ENCODE assay signal across 37 cellular contexts in the genomic region with DNA sequence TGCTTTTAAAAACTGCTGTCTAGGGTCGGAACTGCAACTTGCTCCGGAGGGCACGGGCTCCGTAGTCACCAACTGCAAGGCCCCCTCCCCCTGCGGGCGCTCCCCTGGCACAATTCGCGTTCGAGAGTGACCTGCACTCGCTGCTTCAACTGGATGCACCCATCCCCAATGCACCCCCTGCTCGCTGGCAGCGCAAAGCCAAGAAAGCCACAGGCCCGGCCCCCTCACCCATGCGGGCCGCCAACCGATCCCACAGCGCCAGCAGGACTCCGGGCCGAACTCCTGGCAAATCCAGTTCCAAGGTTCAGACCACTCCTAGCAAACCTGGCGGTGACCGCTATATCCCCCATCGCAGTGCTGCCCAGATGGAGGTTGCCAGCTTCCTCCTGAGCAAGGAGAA.
"Had no signal": no experiment of that assay in that cellular context is flagged by ENCODE, and none has a peak within 500 bp of the region (broad histone marks: within the 10 kb centered on the region; RNA-seq: fewer than 3 reads in every experiment).

No MANE protein-coding gene starts in this region.

- ATAC-seq: activated CD4-positive, alpha-beta T cell treated with anti-CD3 and anti-CD28 coated beads for 36 hours; activated CD4-positive, CD25-positive, alpha-beta regulatory T cell treated with anti-CD3 and anti-CD28 coated beads, Interleukin-2, amount 50 U/mL, for 24 hours; activated CD8-positive, alpha-beta memory T cell treated with anti-CD3 and anti-CD28 coated beads, Interleukin-2, amount 10 ng/mL, durations not matched to agents 7 days and 5 days; activated CD8-positive, alpha-beta T cell treated with anti-CD3 and anti-CD28 coated beads, Interleukin-2, amount 10 ng/mL, durations not matched to agents 7 days and 5 days; activated naive CD8-positive, alpha-beta T cell treated with anti-CD3 and anti-CD28 coated beads, Interleukin-2, amount 50 U/mL, for 24 hours had no signal

- H3K4me3 Mint-ChIP-seq: activated CD4-positive, alpha-beta memory T cell treated with anti-CD3 and anti-CD28 coated beads, Interleukin-2, amount 10 ng/mL, durations not matched to agents 7 days and 5 days; activated CD4-positive, alpha-beta T cell treated with anti-CD3 and anti-CD28 coated beads for 36 hours; activated CD4-positive, alpha-beta T cell treated with anti-CD3 and anti-CD28 coated beads, Interleukin-2, amount 10 ng/mL, durations not matched to agents 7 days and 5 days; activated CD8-positive, alpha-beta memory T cell treated with anti-CD3 and anti-CD28 coated beads, Interleukin-2, amount 10 ng/mL, durations not matched to agents 7 days and 5 days; activated CD8-positive, alpha-beta T cell treated with anti-CD3 and anti-CD28 coated beads, Interleukin-2, amount 10 ng/mL, durations not matched to agents 7 days and 5 days; activated naive CD4-positive, alpha-beta T cell treated with anti-CD3 and anti-CD28 coated beads, Interleukin-2, amount 10 ng/mL, durations not matched to agents 7 days and 5 days; activated naive CD4-positive, alpha-beta T cell treated with anti-CD3 and anti-CD28 coated beads, Interleukin-2, amount 50 U/mL, for 24 hours; activated naive CD8-positive, alpha-beta T cell; activated naive CD8-positive, alpha-beta T cell treated with anti-CD3 and anti-CD28 coated beads, Interleukin-2, amount 10 ng/mL, durations not matched to agents 7 days and 5 days; activated naive CD8-positive, alpha-beta T cell treated with anti-CD3 and anti-CD28 coated beads, Interleukin-2, amount 50 U/mL, for 24 hours; activated T-cell treated with anti-CD3 and anti-CD28 coated beads, Interleukin-2, amount 50 U/mL, for 24 hours; brain; central memory CD8-positive, alpha-beta T cell; T-helper 1 cell treated with Interleukin-12 subunit alpha and Interleukin-12 subunit beta and Interleukin-4 antibody, amounts not matched to agents 30 μg/mL and 1 μg/mL, for 36 hours; T-helper 2 cell treated with Interferon-gamma antibody and Interleukin-4, amounts not matched to agents 5 μg/mL and 100 μg/mL, for 36 hours had no signal

- H3K36me3 ChIP-seq: ascending aorta, cardiac muscle cell had no signal

- H3K4me3 ChIP-seq: ascending aorta, cardiac muscle cell had no signal

- H3K27ac ChIP-seq: ascending aorta, cardiac muscle cell, VCaP had no signal

- H3K4me1 Mint-ChIP-seq: activated CD4-positive, alpha-beta memory T cell treated with anti-CD3 and anti-CD28 coated beads, Interleukin-2, amount 10 ng/mL, durations not matched to agents 7 days and 5 days; activated CD4-positive, alpha-beta T cell treated with anti-CD3 and anti-CD28 coated beads for 36 hours; activated CD4-positive, alpha-beta T cell treated with anti-CD3 and anti-CD28 coated beads, Interleukin-2, amount 10 ng/mL, durations not matched to agents 7 days and 5 days; activated CD8-positive, alpha-beta memory T cell treated with anti-CD3 and anti-CD28 coated beads, Interleukin-2, amount 10 ng/mL, durations not matched to agents 7 days and 5 days; activated naive CD4-positive, alpha-beta T cell treated with anti-CD3 and anti-CD28 coated beads, Interleukin-2, amount 10 ng/mL, durations not matched to agents 7 days and 5 days; activated naive CD4-positive, alpha-beta T cell treated with anti-CD3 and anti-CD28 coated beads, Interleukin-2, amount 50 U/mL, for 24 hours; activated naive CD8-positive, alpha-beta T cell treated with anti-CD3 and anti-CD28 coated beads, Interleukin-2, amount 10 ng/mL, durations not matched to agents 7 days and 5 days; activated naive CD8-positive, alpha-beta T cell treated with anti-CD3 and anti-CD28 coated beads, Interleukin-2, amount 50 U/mL, for 24 hours; central memory CD8-positive, alpha-beta T cell had no signal

- H3K9me3 Mint-ChIP-seq: activated CD4-positive, alpha-beta memory T cell treated with anti-CD3 and anti-CD28 coated beads, Interleukin-2, amount 10 ng/mL, durations not matched to agents 7 days and 5 days; activated naive CD4-positive, alpha-beta T cell treated with anti-CD3 and anti-CD28 coated beads, Interleukin-2, amount 10 ng/mL, durations not matched to agents 7 days and 5 days; activated naive CD4-positive, alpha-beta T cell treated with anti-CD3 and anti-CD28 coated beads, Interleukin-2, amount 50 U/mL, for 24 hours; activated naive CD8-positive, alpha-beta T cell treated with anti-CD3 and anti-CD28 coated beads, Interleukin-2, amount 50 U/mL, for 24 hours; activated T-cell treated with anti-CD3 and anti-CD28 coated beads, Interleukin-2, amount 50 U/mL, for 24 hours; activated T-helper 2 cell treated with anti-CD3 and anti-CD28 coated beads, Interferon-gamma antibody, Interleukin-2, Interleukin-4, amounts not matched to agents 10 μg/mL and 5 μg/mL and 100 μg/mL, durations not matched to agents 14 hours and 24 hours and 36 hours; central memory CD8-positive, alpha-beta T cell; T-helper 1 cell treated with Interleukin-12 subunit alpha and Interleukin-12 subunit beta and Interleukin-4 antibody, amounts not matched to agents 30 μg/mL and 1 μg/mL, for 36 hours; T-helper 2 cell treated with Interferon-gamma antibody and Interleukin-4, amounts not matched to agents 5 μg/mL and 100 μg/mL, for 36 hours had no signal

- H3K27me3 ChIP-seq: ascending aorta, cardiac muscle cell had no signal

- DNase-seq: activated CD4-positive, alpha-beta memory T cell treated with anti-CD3 and anti-CD28 coated beads, Interleukin-2, amount 10 ng/mL, durations not matched to agents 7 days and 5 days; activated CD4-positive, alpha-beta T cell treated with anti-CD3 and anti-CD28 coated beads for 1 hour; activated CD4-positive, alpha-beta T cell treated with anti-CD3 and anti-CD28 coated beads for 36 hours; activated CD4-positive, alpha-beta T cell treated with anti-CD3 and anti-CD28 coated beads for 48 hours; activated CD4-positive, alpha-beta T cell treated with anti-CD3 and anti-CD28 coated beads, Interleukin-2, amount 10 ng/mL, durations not matched to agents 7 days and 5 days; activated CD4-positive, alpha-beta T cell treated with anti-CD3 and anti-CD28 coated beads, Interleukin-2, amount 50 U/mL, for 48 hours; activated CD4-positive, CD25-positive, alpha-beta regulatory T cell; activated CD8-positive, alpha-beta memory T cell treated with anti-CD3 and anti-CD28 coated beads for 24 hours; activated CD8-positive, alpha-beta memory T cell treated with anti-CD3 and anti-CD28 coated beads, Interleukin-2, amount 10 ng/mL, durations not matched to agents 7 days and 5 days; activated CD8-positive, alpha-beta memory T cell treated with anti-CD3 and anti-CD28 coated beads, Interleukin-2, amount 50 U/mL, for 48 hours; activated CD8-positive, alpha-beta T cell treated with anti-CD3 and anti-CD28 coated beads, Interleukin-2, amount 10 ng/mL, durations not matched to agents 7 days and 5 days; activated effector memory CD4-positive, alpha-beta T cell treated with Interleukin-2 at 50 U/mL for 16 hours; activated gamma-delta T cell; activated naive CD4-positive, alpha-beta T cell treated with anti-CD3 and anti-CD28 coated beads, Interleukin-2, amount 10 ng/mL, durations not matched to agents 7 days and 5 days; activated naive CD4-positive, alpha-beta T cell treated with Interleukin-2 at 50 U/mL for 16 hours; activated naive CD8-positive, alpha-beta T cell treated with anti-CD3 and anti-CD28 coated beads, Interleukin-2, amount 10 ng/mL, durations not matched to agents 7 days and 5 days; activated naive CD8-positive, alpha-beta T cell treated with anti-CD3 and anti-CD28 coated beads, Interleukin-2, amount 50 U/mL, for 24 hours; activated T-cell treated with anti-CD3 and anti-CD28 coated beads, Interleukin-2, amount 50 U/mL, for 24 hours; activated T-cell treated with anti-CD3 and anti-CD28 coated beads, Interleukin-2, amount 50 U/mL, for 48 hours; amygdala; anterior cingulate cortex; caudate nucleus; cerebellar nuclear complex; T-helper 1 cell; T-helper 2 cell; T-helper 9 cell had no signal

- H3K36me3 Mint-ChIP-seq: activated CD8-positive, alpha-beta memory T cell treated with anti-CD3 and anti-CD28 coated beads, Interleukin-2, amount 10 ng/mL, durations not matched to agents 7 days and 5 days; activated naive CD4-positive, alpha-beta T cell treated with anti-CD3 and anti-CD28 coated beads, Interleukin-2, amount 10 ng/mL, durations not matched to agents 7 days and 5 days; activated naive CD4-positive, alpha-beta T cell treated with anti-CD3 and anti-CD28 coated beads, Interleukin-2, amount 50 U/mL, for 24 hours; activated naive CD8-positive, alpha-beta T cell; activated naive CD8-positive, alpha-beta T cell treated with anti-CD3 and anti-CD28 coated beads, Interleukin-2, amount 10 ng/mL, durations not matched to agents 7 days and 5 days had no signal

- H3K9me3 ChIP-seq: ascending aorta had no signal

- H3K27me3 Mint-ChIP-seq: activated CD4-positive, alpha-beta memory T cell treated with anti-CD3 and anti-CD28 coated beads, Interleukin-2, amount 10 ng/mL, durations not matched to agents 7 days and 5 days; activated CD8-positive, alpha-beta memory T cell treated with anti-CD3 and anti-CD28 coated beads, Interleukin-2, amount 10 ng/mL, durations not matched to agents 7 days and 5 days; activated naive CD4-positive, alpha-beta T cell treated with anti-CD3 and anti-CD28 coated beads, Interleukin-2, amount 10 ng/mL, durations not matched to agents 7 days and 5 days; activated naive CD8-positive, alpha-beta T cell treated with anti-CD3 and anti-CD28 coated beads, Interleukin-2, amount 10 ng/mL, durations not matched to agents 7 days and 5 days; brain had no signal

- H3K27ac Mint-ChIP-seq: activated CD4-positive, alpha-beta memory T cell treated with anti-CD3 and anti-CD28 coated beads, Interleukin-2, amount 10 ng/mL, durations not matched to agents 7 days and 5 days; activated CD4-positive, alpha-beta T cell treated with anti-CD3 and anti-CD28 coated beads for 36 hours; activated CD4-positive, alpha-beta T cell treated with anti-CD3 and anti-CD28 coated beads, Interleukin-2, amount 10 ng/mL, durations not matched to agents 7 days and 5 days; activated CD8-positive, alpha-beta memory T cell treated with anti-CD3 and anti-CD28 coated beads, Interleukin-2, amount 10 ng/mL, durations not matched to agents 7 days and 5 days; activated CD8-positive, alpha-beta T cell treated with anti-CD3 and anti-CD28 coated beads, Interleukin-2, amount 10 ng/mL, durations not matched to agents 7 days and 5 days; activated naive CD4-positive, alpha-beta T cell treated with anti-CD3 and anti-CD28 coated beads, Interleukin-2, amount 10 ng/mL, durations not matched to agents 7 days and 5 days; activated naive CD4-positive, alpha-beta T cell treated with anti-CD3 and anti-CD28 coated beads, Interleukin-2, amount 50 U/mL, for 24 hours; activated naive CD8-positive, alpha-beta T cell; activated naive CD8-positive, alpha-beta T cell treated with anti-CD3 and anti-CD28 coated beads, Interleukin-2, amount 10 ng/mL, durations not matched to agents 7 days and 5 days; activated naive CD8-positive, alpha-beta T cell treated with anti-CD3 and anti-CD28 coated beads, Interleukin-2, amount 50 U/mL, for 24 hours; activated T-cell treated with anti-CD3 and anti-CD28 coated beads, Interleukin-2, amount 50 U/mL, for 24 hours; activated T-helper 2 cell treated with anti-CD3 and anti-CD28 coated beads, Interferon-gamma antibody, Interleukin-2, Interleukin-4, amounts not matched to agents 10 μg/mL and 5 μg/mL and 100 μg/mL, durations not matched to agents 14 hours and 24 hours and 36 hours; brain; T-helper 1 cell treated with Interleukin-12 subunit alpha and Interleukin-12 subunit beta and Interleukin-4 antibody, amounts not matched to agents 30 μg/mL and 1 μg/mL, for 36 hours; T-helper 2 cell treated with Interferon-gamma antibody and Interleukin-4, amounts not matched to agents 5 μg/mL and 100 μg/mL, for 36 hours had no signal
